In the genomic region with DNA sequence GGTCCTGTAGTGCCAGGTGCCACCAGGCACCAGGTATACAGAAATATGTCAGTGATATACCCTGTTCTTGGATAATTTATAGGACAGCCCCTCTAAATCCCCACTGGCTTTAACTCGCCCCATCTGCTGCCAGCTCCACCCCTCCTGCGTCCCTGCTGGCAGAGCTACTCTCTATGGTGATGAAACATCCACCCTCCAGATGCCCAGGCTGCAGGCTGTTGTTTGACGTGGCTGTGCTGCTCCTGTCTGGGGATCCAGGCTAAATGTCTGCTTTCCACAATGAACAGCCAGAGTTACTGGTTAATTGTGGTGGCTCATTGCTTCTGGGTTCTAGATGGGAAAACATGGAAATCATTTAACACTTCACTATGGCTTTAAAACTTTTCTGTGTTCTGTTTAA, we compare ENCODE assay signal across 26 cellular contexts. TPM values are rescaled to one million over a fixed set of nuclear protein-coding genes. Genes with fewer than 3 reads are reported as not detected.
DNase-seq lines count a peak whose midpoint lies in the region; ATAC-seq and TF ChIP-seq lines count a peak whose summit lies in the region.
"Had no signal": no experiment of that assay in that cellular context is flagged by ENCODE, and none has a peak within 500 bp of the region (broad histone marks: within the 10 kb centered on the region; RNA-seq: fewer than 3 reads in every experiment).

No MANE protein-coding gene starts in this region.

- no peak for TF ChIP-seq CTCF in epithelial cell of esophagus (IDR thresholded peaks at IDR 0.05; ENCODE audit: insufficient read depth, low read depth, low read length, missing control alignments)

- ATAC-seq in sciatic nerve (peak; percentile 53), HG02571 (IDR thresholded peaks at IDR 0.05; ENCODE audit: unreplicated experiment) (no peak)
- ATAC-seq: activated naive CD4-positive, alpha-beta T cell treated with anti-CD3 and anti-CD28 coated beads, Interleukin-2, amount 50 U/mL, for 72 hours; heart left ventricle; left lobe of liver; natural killer cell had no signal

- H3K4me3 ChIP-seq in MG63, result no peak overlapping the region
- H3K4me3 ChIP-seq in epithelial cell of esophagus (ENCODE audit: low read length), result no peak overlapping the region
- H3K4me3 ChIP-seq: heart left ventricle, testis, vagina had no signal

- H3K9me3 ChIP-seq in MG63, result no peaks in the 10 kb centered on the region
- H3K9me3 ChIP-seq: heart left ventricle, testis, vagina had no signal

- H3K36me3 ChIP-seq in MG63, result no peaks in the 10 kb centered on the region
- H3K36me3 ChIP-seq: heart left ventricle, vagina had no signal

- DNase-seq in DMS 273 (lab: John Stamatoyannopoulos, UW; ENCODE audit: unreplicated experiment), result peak; percentile 90
- peak; percentile 17 for DNase-seq in MG63
- DNase-seq in epithelial cell of esophagus (ENCODE audit: low read depth), result peak; percentile 2
- no peak for DNase-seq in sciatic nerve (ENCODE audit: low spot score)
- DNase-seq in HuH-7.5 (ENCODE audit: low spot score), result no peak
- no peak for DNase-seq in NCI-H128 (lab: John Stamatoyannopoulos, UW; ENCODE audit: unreplicated experiment)
- DNase-seq: activated CD4-positive, alpha-beta T cell treated with anti-CD3 and anti-CD28 coated beads, Interleukin-2, amount 10 ng/mL, durations not matched to agents 24 days and 14 days; activated T-cell treated with anti-CD3 and anti-CD28 coated beads, Interleukin-2, amount 50 U/mL, for 48 hours; aorta; CD4-positive, CD25-positive, alpha-beta regulatory T cell; central memory CD4-positive, alpha-beta T cell; dermis blood vessel endothelial cell; heart left ventricle; KBM-7; midbrain; natural killer cell; NCI-H146; NCI-H69; retina; stimulated activated CD4-positive, alpha-beta T cell treated with anti-CD3 and anti-CD28 coated beads, Interleukin-4, amount 100 ng/mL, for 4 hours; stimulated activated naive CD4-positive, alpha-beta T cell; testis had no signal

- H3K27me3 ChIP-seq in MG63, result no peaks in the 10 kb centered on the region
- H3K27me3 ChIP-seq: testis, vagina had no signal

- intact Hi-C loops in sciatic nerve (cut with DNase I), result no loop called here

RNA-seq across cellular contexts. Expression of a gene that starts 12.9 kb away (rescaled TPM):
- total RNA-seq in MG63 (2014; rRNA removed; shearing (Covaris generic); ENCODE audit: low replicate concordance), result not detected in 2 replicates
- 38.0 TPM for total RNA-seq in sciatic nerve

Comparison
In these comparisons a context has a peak if more than half of its experiments do, and no peak if none do; other contexts are left out.
1. DNase-seq: peak in DMS 273 (single experiment), MG63 (single experiment) and epithelial cell of esophagus (single experiment); none in sciatic nerve (single experiment), HuH-7.5 (single experiment) and NCI-H128 (single experiment).
2. RNA of a gene that starts 12.9 kb away (total RNA-seq): 38.0 TPM in sciatic nerve (single experiment); not detected in MG63; every median in the first group is over 10 times any median in the second.